In genomic region chr15:90603893-90604292, GRCh38 we compare ENCODE assay signal across 9 cellular contexts.
DNase-seq lines count a peak whose midpoint lies in the region; ATAC-seq and TF ChIP-seq lines count a peak whose summit lies in the region.
"Had no signal": no experiment of that assay in that cellular context is flagged by ENCODE, and none has a peak within 500 bp of the region (broad histone marks: within the 10 kb centered on the region; RNA-seq: fewer than 3 reads in every experiment).

No MANE protein-coding gene starts in this region.

- no peaks in the 10 kb centered on the region for H3K79me2 ChIP-seq in HCT116 (ENCODE audit: insufficient read depth, low read length)

- H3K9me3 Mint-ChIP-seq in activated CD8-positive, alpha-beta T cell treated with anti-CD3 and anti-CD28 coated beads, Interleukin-2, amount 10 ng/mL, durations not matched to agents 7 days and 5 days (ENCODE audit: insufficient read depth), result no peaks in the 10 kb centered on the region

- H3K4me1 ChIP-seq in A673 (ENCODE audit: insufficient read depth, low read length, poor library complexity, severe bottlenecking) (no peaks in the 10 kb centered on the region), HCT116 (ENCODE audit: control insufficient read depth in 1 of 2, insufficient read depth in 2 of 2, low read length in 2 of 2) (no peaks in the 10 kb centered on the region), foreskin keratinocyte (no peaks in the 10 kb centered on the region)

- no peak overlapping the region for H3K4me3 ChIP-seq in A673 (ENCODE audit: low read depth, low read length, poor library complexity, severe bottlenecking)
- no peak overlapping the region for H3K4me3 ChIP-seq in HCT116 (replicated peaks in 1 of 2; ENCODE audit: low read depth in 1 of 2, low read length in 2 of 2)

- no peak overlapping the region for H2AFZ ChIP-seq in HCT116 (ENCODE audit: low read depth, low read length, poor library complexity, severe bottlenecking)

- BruUV-seq in A673 (replicated peaks; lab: Mats Ljungman, UMichigan) (no TSS peak), HCT116 (replicated peaks; lab: Mats Ljungman, UMichigan) (no TSS peak)

- no peaks in the 10 kb centered on the region for H3K9me3 ChIP-seq in A673 (ENCODE audit: low read depth, low read length, poor library complexity, severe bottlenecking)
- no peaks in the 10 kb centered on the region for H3K9me3 ChIP-seq in HCT116 (ENCODE audit: control insufficient read depth in 1 of 2, insufficient read depth in 1 of 2, low read depth in 1 of 2, low read length in 2 of 2)

- no peak for TF ChIP-seq POLR2A in HCT116 (IDR thresholded peaks at IDR 0.05; ENCODE audit: borderline replicate concordance, extremely low read depth, insufficient read depth, insufficient read length)

- peak; percentile 79 for TF ChIP-seq CTCF in A673 (conservative IDR thresholded peaks at IDR 0.05; ENCODE audit: low read depth, low read length)
- peak; percentile 30 to 57 (median 55); a peak in 5 of 6 replicates for TF ChIP-seq CTCF in HCT116 (IDR thresholded peaks at IDR 0.05 in 2 of 3, conservative IDR thresholded peaks at IDR 0.05 in 1 of 3; ENCODE audit: borderline replicate concordance in 1 of 3, insufficient read depth in 1 of 3, low read depth in 2 of 3, low read length in 2 of 3)
- peak; percentile 55 for TF ChIP-seq CTCF in foreskin keratinocyte (conservative IDR thresholded peaks at IDR 0.05)

- no peak overlapping the region for H3K4me2 ChIP-seq in HCT116 (ENCODE audit: low read length)

- H3K27ac ChIP-seq in A673 (ENCODE audit: low read depth, low read length, poor library complexity, severe bottlenecking), result no peak overlapping the region
- no peak overlapping the region for H3K27ac ChIP-seq in HCT116 (ENCODE audit: low read depth, low read length)
- H3K27ac ChIP-seq in foreskin keratinocyte, result no peak overlapping the region

- RAD21 ChIA-PET in HCT116 (lab: Charles Lee; ENCODE audit: low non-redundant PET in 1 of 2, low total read pairs in 2 of 2, uncharacterized antibody in 2 of 2, unreplicated experiment in 2 of 2), result no interaction called here

- H3K36me3 ChIP-seq in A673 (ENCODE audit: insufficient read depth, low read length, poor library complexity, severe bottlenecking) (no peaks in the 10 kb centered on the region), HCT116 (ENCODE audit: control insufficient read depth in 1 of 2, insufficient read depth in 2 of 2, low read length in 2 of 2) (no peaks in the 10 kb centered on the region)

- DNase-seq in A673 (ENCODE audit: low spot score) (peak; percentile 52), HCT116 (ENCODE audit: low read depth, low spot score) (no peak), foreskin keratinocyte (no peak), putamen (ENCODE audit: low spot score) (no peak), NCI-H2029 (lab: John Stamatoyannopoulos, UW) (no peak)
- peak; percentile 67 for DNase-seq in activated CD8-positive, alpha-beta T cell treated with anti-CD3 and anti-CD28 coated beads, Interleukin-2, amount 10 ng/mL, durations not matched to agents 7 days and 5 days
- DNase-seq in stimulated activated naive CD8-positive, alpha-beta T cell treated with anti-CD3 and anti-CD28 coated beads, Interleukin-15, Interleukin-2, amounts not matched to agents 100 U/mL and 50 U/mL, for 24 hours, result peak; percentile 60

- CTCF ChIA-PET in A673 (lab: Charles Lee), result no interaction called here
- CTCF ChIA-PET in HCT116 (lab: Charles Lee), result interaction anchor here (1.0 to 1.8 kb wide), 4 partner anchors 12 to 284 kb away, joined by 3 to 4 read pairs (median 4); no protein-coding TSS in a partner anchor
- CTCF ChIA-PET in activated CD8-positive, alpha-beta T cell treated with anti-CD3 and anti-CD28 coated beads, Interleukin-2, amount 10 ng/mL, durations not matched to agents 7 days and 5 days (lab: Charles Lee), result interaction anchor here (0.7 to 2.9 kb wide), 22 partner anchors 10 to 284 kb away, joined by 3 to 13 read pairs (median 4); no protein-coding TSS in a partner anchor

- POLR2A ChIA-PET in A673 (lab: Charles Lee; ENCODE audit: low non-redundant PET) (no interaction called here), HCT116 (lab: Charles Lee) (no interaction called here)
- POLR2A ChIA-PET in activated CD8-positive, alpha-beta T cell treated with anti-CD3 and anti-CD28 coated beads, Interleukin-2, amount 10 ng/mL, durations not matched to agents 7 days and 5 days (lab: Charles Lee), result interaction anchor here (1.0 kb wide), 2 partner anchors 15 to 30 kb away, joined by 3 to 4 read pairs; no protein-coding TSS in a partner anchor

- no peaks in the 10 kb centered on the region for H3K27me3 ChIP-seq in A673 (replicated peaks; ENCODE audit: insufficient read depth, low read depth, low read length, poor library complexity)
- no peaks in the 10 kb centered on the region for H3K27me3 ChIP-seq in HCT116 (ENCODE audit: insufficient read depth, low read length)
- no peaks in the 10 kb centered on the region for H3K27me3 ChIP-seq in foreskin keratinocyte

- H3K27ac Mint-ChIP-seq in activated CD8-positive, alpha-beta T cell treated with anti-CD3 and anti-CD28 coated beads, Interleukin-2, amount 10 ng/mL, durations not matched to agents 7 days and 5 days, result peak overlapping the region; percentile 19

- no peaks in the 10 kb centered on the region for H4K20me1 ChIP-seq in HCT116 (ENCODE audit: insufficient read depth)

- no peak overlapping the region for H3K9ac ChIP-seq in HCT116 (ENCODE audit: low read length)

- H3K27me3 Mint-ChIP-seq in activated CD8-positive, alpha-beta T cell treated with anti-CD3 and anti-CD28 coated beads, Interleukin-2, amount 10 ng/mL, durations not matched to agents 7 days and 5 days (ENCODE audit: low read depth), result no peaks in the 10 kb centered on the region
- H3K27me3 Mint-ChIP-seq: activated naive CD8-positive, alpha-beta T cell had no signal

- ATAC-seq in HCT116 (peak; percentile 69), foreskin keratinocyte (no peak), GM18861 (IDR thresholded peaks at IDR 0.05; ENCODE audit: unreplicated experiment) (no peak)
- ATAC-seq in activated CD8-positive, alpha-beta T cell treated with anti-CD3 and anti-CD28 coated beads, Interleukin-2, amount 10 ng/mL, durations not matched to agents 7 days and 5 days, result no peak
- no peak for ATAC-seq in stimulated activated naive CD8-positive, alpha-beta T cell treated with anti-CD3 and anti-CD28 coated beads, Interleukin-15, Interleukin-2, amounts not matched to agents 100 U/mL and 50 U/mL, for 24 hours

- peak; percentile 37 for TF ChIP-seq RAD21 in HCT116 (IDR thresholded peaks at IDR 0.05; ENCODE audit: low read depth)

- no peaks in the 10 kb centered on the region for H3K9me2 ChIP-seq in HCT116 (ENCODE audit: insufficient read depth)

- peaks cover 65% of the 10 kb centered on the region for H3K36me3 Mint-ChIP-seq in activated CD8-positive, alpha-beta T cell treated with anti-CD3 and anti-CD28 coated beads, Interleukin-2, amount 10 ng/mL, durations not matched to agents 7 days and 5 days (ENCODE audit: low read depth)

- intact Hi-C loops in A673 (cut with micrococcal nuclease; ENCODE audit: unreplicated experiment), result no loop called here
- intact Hi-C loops in HCT116 (cut with micrococcal nuclease), result no loop called here

- no peak overlapping the region for H3K4me3 Mint-ChIP-seq in activated CD8-positive, alpha-beta T cell treated with anti-CD3 and anti-CD28 coated beads, Interleukin-2, amount 10 ng/mL, durations not matched to agents 7 days and 5 days
- H3K4me3 Mint-ChIP-seq: activated naive CD8-positive, alpha-beta T cell had no signal

- peaks cover 47% of the 10 kb centered on the region for H3K4me1 Mint-ChIP-seq in activated CD8-positive, alpha-beta T cell treated with anti-CD3 and anti-CD28 coated beads, Interleukin-2, amount 10 ng/mL, durations not matched to agents 7 days and 5 days (ENCODE audit: low read depth)

TF ChIP-seq in HCT116, 20 proteins besides CTCF, POLR2A, EP300 and RAD21:
- TF ChIP-seq ZFX (IDR thresholded peaks at IDR 0.05) (no peak), SRF (IDR thresholded peaks at IDR 0.05; ENCODE audit: low read depth) (no peak), JUND (IDR thresholded peaks at IDR 0.05) (no peak), ZNF274 (IDR thresholded peaks at IDR 0.05; ENCODE audit: low read depth, low read length) (no peak), FOSL1 (IDR thresholded peaks at IDR 0.05; ENCODE audit: low read depth) (no peak), SP1 (IDR thresholded peaks at IDR 0.05; ENCODE audit: low read depth) (no peak), ELF1 (IDR thresholded peaks at IDR 0.05; ENCODE audit: borderline replicate concordance, low read depth) (no peak), CEBPB (IDR thresholded peaks at IDR 0.05; ENCODE audit: low read depth) (no peak)

Comparison
In these comparisons a context has a peak if more than half of its experiments do, and no peak if none do; other contexts are left out.
1. DNase-seq: peak in A673 (single experiment), activated CD8-positive, alpha-beta T cell treated with anti-CD3 and anti-CD28 coated beads, Interleukin-2, amount 10 ng/mL, durations not matched to agents 7 days and 5 days (single experiment) and stimulated activated naive CD8-positive, alpha-beta T cell treated with anti-CD3 and anti-CD28 coated beads, Interleukin-15, Interleukin-2, amounts not matched to agents 100 U/mL and 50 U/mL, for 24 hours (single experiment); none in HCT116 (single experiment), foreskin keratinocyte (0 of 2), putamen (single experiment) and NCI-H2029 (single experiment).
2. Peak in every context shown above with its lines, with median percentiles within 50 percentile points of each other: CTCF ChIP-seq.